In genomic region chr5:131316026-131316425, GRCh38 we compare ENCODE assay signal across 29 cellular contexts. TPM values are rescaled to one million over a fixed set of nuclear protein-coding genes. Genes with fewer than 3 reads are reported as not detected.
DNase-seq lines count a peak whose midpoint lies in the region; ATAC-seq and TF ChIP-seq lines count a peak whose summit lies in the region.
"Had no signal": no experiment of that assay in that cellular context is flagged by ENCODE, and none has a peak within 500 bp of the region (broad histone marks: within the 10 kb centered on the region; RNA-seq: fewer than 3 reads in every experiment).

No MANE protein-coding gene starts in this region.

- H3K27ac Mint-ChIP-seq in activated CD4-positive, alpha-beta memory T cell treated with anti-CD3 and anti-CD28 coated beads for 36 hours: peak overlapping the region; percentile 63
- no peak overlapping the region for H3K27ac Mint-ChIP-seq in activated CD4-positive, alpha-beta memory T cell treated with anti-CD3 and anti-CD28 coated beads, Interleukin-2, amount 10 ng/mL, durations not matched to agents 7 days and 5 days
- peak overlapping the region; percentile 69 for H3K27ac Mint-ChIP-seq in central memory CD8-positive, alpha-beta T cell (ENCODE audit: low read depth)
- H3K27ac Mint-ChIP-seq in neural progenitor cell (no peak overlapping the region), osteocyte (ENCODE audit: unreplicated experiment) (no peak overlapping the region)

- H2AFZ ChIP-seq in neural progenitor cell (replicated peaks): no peak overlapping the region

- H4K20me1 ChIP-seq in neural progenitor cell (ENCODE audit: low read depth): no peaks in the 10 kb centered on the region

- H3K27me3 ChIP-seq in neural progenitor cell: no peaks in the 10 kb centered on the region
- H3K27me3 ChIP-seq in effector memory CD4-positive, alpha-beta T cell (replicated peaks; ENCODE audit: control insufficient read depth, insufficient read depth, low read length, poor library complexity, severe bottlenecking): no peaks in the 10 kb centered on the region
- H3K27me3 ChIP-seq: cardiac muscle cell, gastroesophageal sphincter, transverse colon had no signal

- H3K4me3 ChIP-seq in neural progenitor cell: no peak overlapping the region
- no peak overlapping the region for H3K4me3 ChIP-seq in effector memory CD4-positive, alpha-beta T cell (ENCODE audit: insufficient read depth, low read depth, low read length, poor library complexity, severe bottlenecking)
- H3K4me3 ChIP-seq: cardiac muscle cell, gastroesophageal sphincter, SK-N-MC, smooth muscle cell, transverse colon had no signal

- intact Hi-C loops in activated CD4-positive, alpha-beta memory T cell treated with anti-CD3 and anti-CD28 coated beads for 36 hours (cut with micrococcal nuclease): no loop called here

- peaks cover 3% of the 10 kb centered on the region for H3F3A ChIP-seq in neural progenitor cell (ENCODE audit: low read depth)

- POLR2A ChIA-PET in activated CD4-positive, alpha-beta memory T cell treated with anti-CD3 and anti-CD28 coated beads for 36 hours (lab: Charles Lee): no interaction called here
- POLR2A ChIA-PET in activated CD4-positive, alpha-beta memory T cell treated with anti-CD3 and anti-CD28 coated beads, Interleukin-2, amount 10 ng/mL, durations not matched to agents 7 days and 5 days (lab: Charles Lee): no interaction called here

- peaks cover 76% of the 10 kb centered on the region for H3K4me1 Mint-ChIP-seq in activated CD4-positive, alpha-beta memory T cell treated with anti-CD3 and anti-CD28 coated beads for 36 hours (ENCODE audit: low read depth)
- H3K4me1 Mint-ChIP-seq in activated CD4-positive, alpha-beta memory T cell treated with anti-CD3 and anti-CD28 coated beads, Interleukin-2, amount 10 ng/mL, durations not matched to agents 7 days and 5 days: peaks cover 74% of the 10 kb centered on the region
- peaks cover 71% of the 10 kb centered on the region for H3K4me1 Mint-ChIP-seq in central memory CD8-positive, alpha-beta T cell
- H3K4me1 Mint-ChIP-seq in neural progenitor cell (peaks cover 11% of the 10 kb centered on the region), osteocyte (ENCODE audit: unreplicated experiment) (peaks cover 50% of the 10 kb centered on the region)

- no peaks in the 10 kb centered on the region for H3K27me3 Mint-ChIP-seq in activated CD4-positive, alpha-beta memory T cell treated with anti-CD3 and anti-CD28 coated beads for 36 hours
- H3K27me3 Mint-ChIP-seq in activated CD4-positive, alpha-beta memory T cell treated with anti-CD3 and anti-CD28 coated beads, Interleukin-2, amount 10 ng/mL, durations not matched to agents 7 days and 5 days: no peaks in the 10 kb centered on the region
- no peaks in the 10 kb centered on the region for H3K27me3 Mint-ChIP-seq in central memory CD8-positive, alpha-beta T cell
- peaks cover 7% of the 10 kb centered on the region for H3K27me3 Mint-ChIP-seq in neural progenitor cell (ENCODE audit: insufficient read depth, low read depth)
- H3K27me3 Mint-ChIP-seq in osteocyte (ENCODE audit: unreplicated experiment): no peaks in the 10 kb centered on the region

- H3K79me2 ChIP-seq in neural progenitor cell (ENCODE audit: low read depth): peaks cover 74% of the 10 kb centered on the region

- no peak for DNase-seq in activated CD4-positive, alpha-beta memory T cell treated with anti-CD3 and anti-CD28 coated beads for 36 hours
- no peak for DNase-seq in activated CD4-positive, alpha-beta memory T cell treated with anti-CD3 and anti-CD28 coated beads, Interleukin-2, amount 10 ng/mL, durations not matched to agents 7 days and 5 days
- DNase-seq in GM03348 (ENCODE audit: low spot score) (peak; percentile 12), neural progenitor cell (ENCODE audit: low spot score) (no peak), NCI-H82 treated with DMSO at 0.1 percent for 48 hours (lab: John Stamatoyannopoulos, UW; ENCODE audit: unreplicated experiment) (no peak), osteocyte (ENCODE audit: extremely low spot score, unreplicated experiment) (no peak)
- DNase-seq in central memory CD8-positive, alpha-beta T cell (ENCODE audit: low spot score in 2 of 2): no peak
- no peak for DNase-seq in effector memory CD4-positive, alpha-beta T cell
- DNase-seq: activated naive CD4-positive, alpha-beta T cell treated with Interleukin-2 at 50 U/mL for 16 hours; activated T-cell treated with anti-CD3 and anti-CD28 coated beads, Interleukin-2, amount 50 U/mL, for 48 hours; COR-L47; cortex of kidney; DMS79; GF-D8; hippocampal formation; KBM-7; left colon; MM.1S; NCI-H1417; NCI-H2081 treated with DMSO at 0.1 percent for 48 hours; NCI-H345; NCI-H82; retina; stimulated activated CD4-positive, alpha-beta T cell treated with anti-CD3 and anti-CD28 coated beads, Interleukin-1b, Interleukin-23, amount 100 ng/mL, for 48 hours; transverse colon had no signal

- H3K4me1 ChIP-seq in neural progenitor cell: peaks cover 14% of the 10 kb centered on the region
- peaks cover 27% of the 10 kb centered on the region for H3K4me1 ChIP-seq in effector memory CD4-positive, alpha-beta T cell (ENCODE audit: control insufficient read depth, insufficient read depth, low read length, poor library complexity, severe bottlenecking)

- H3K36me3 Mint-ChIP-seq in activated CD4-positive, alpha-beta memory T cell treated with anti-CD3 and anti-CD28 coated beads for 36 hours: peaks cover 30% of the 10 kb centered on the region
- H3K36me3 Mint-ChIP-seq in activated CD4-positive, alpha-beta memory T cell treated with anti-CD3 and anti-CD28 coated beads, Interleukin-2, amount 10 ng/mL, durations not matched to agents 7 days and 5 days (ENCODE audit: low read depth): peaks cover 58% of the 10 kb centered on the region
- peaks cover 63% of the 10 kb centered on the region for H3K36me3 Mint-ChIP-seq in central memory CD8-positive, alpha-beta T cell (ENCODE audit: insufficient read depth)
- H3K36me3 Mint-ChIP-seq in neural progenitor cell (peaks cover 40% of the 10 kb centered on the region), osteocyte (ENCODE audit: unreplicated experiment) (peaks cover 5% of the 10 kb centered on the region)

- H3K4me3 Mint-ChIP-seq in activated CD4-positive, alpha-beta memory T cell treated with anti-CD3 and anti-CD28 coated beads for 36 hours: no peak overlapping the region
- no peak overlapping the region for H3K4me3 Mint-ChIP-seq in activated CD4-positive, alpha-beta memory T cell treated with anti-CD3 and anti-CD28 coated beads, Interleukin-2, amount 10 ng/mL, durations not matched to agents 7 days and 5 days
- peak overlapping the region; percentile 6 for H3K4me3 Mint-ChIP-seq in central memory CD8-positive, alpha-beta T cell
- H3K4me3 Mint-ChIP-seq in neural progenitor cell (no peak overlapping the region), osteocyte (ENCODE audit: unreplicated experiment) (no peak overlapping the region)

- TF ChIP-seq CTCF in neural progenitor cell (IDR thresholded peaks at IDR 0.05): no peak
- no peak for TF ChIP-seq CTCF in osteocyte (IDR thresholded peaks at IDR 0.05)

- H3K9me3 Mint-ChIP-seq in activated CD4-positive, alpha-beta memory T cell treated with anti-CD3 and anti-CD28 coated beads for 36 hours: no peaks in the 10 kb centered on the region
- no peaks in the 10 kb centered on the region for H3K9me3 Mint-ChIP-seq in activated CD4-positive, alpha-beta memory T cell treated with anti-CD3 and anti-CD28 coated beads, Interleukin-2, amount 10 ng/mL, durations not matched to agents 7 days and 5 days
- no peaks in the 10 kb centered on the region for H3K9me3 Mint-ChIP-seq in central memory CD8-positive, alpha-beta T cell
- peaks cover 45% of the 10 kb centered on the region for H3K9me3 Mint-ChIP-seq in neural progenitor cell
- peaks cover 4% of the 10 kb centered on the region for H3K9me3 Mint-ChIP-seq in osteocyte (ENCODE audit: unreplicated experiment)

- H3K36me3 ChIP-seq in neural progenitor cell: no peaks in the 10 kb centered on the region
- peaks cover 25% of the 10 kb centered on the region for H3K36me3 ChIP-seq in effector memory CD4-positive, alpha-beta T cell (ENCODE audit: control insufficient read depth, insufficient read depth, low read length)
- H3K36me3 ChIP-seq: cardiac muscle cell had no signal

- no peaks in the 10 kb centered on the region for H3K9me3 ChIP-seq in neural progenitor cell (ENCODE audit: low read depth)
- no peaks in the 10 kb centered on the region for H3K9me3 ChIP-seq in effector memory CD4-positive, alpha-beta T cell (ENCODE audit: control insufficient read depth, low read length)
- H3K9me3 ChIP-seq: gastroesophageal sphincter, transverse colon had no signal

- no peak overlapping the region for H3K27ac ChIP-seq in neural progenitor cell
- no peak overlapping the region for H3K27ac ChIP-seq in effector memory CD4-positive, alpha-beta T cell (ENCODE audit: insufficient read depth, low read length, poor library complexity, severe bottlenecking)
- H3K27ac ChIP-seq: cardiac muscle cell, gastroesophageal sphincter, transverse colon had no signal

- CTCF ChIA-PET in activated CD4-positive, alpha-beta memory T cell treated with anti-CD3 and anti-CD28 coated beads for 36 hours (lab: Charles Lee): interaction anchor here (0.6 kb wide), 1 partner anchor 32 kb away, joined by 3 read pairs; no protein-coding TSS in a partner anchor
- CTCF ChIA-PET in activated CD4-positive, alpha-beta memory T cell treated with anti-CD3 and anti-CD28 coated beads, Interleukin-2, amount 10 ng/mL, durations not matched to agents 7 days and 5 days (lab: Charles Lee): interaction anchor here (1.2 kb wide), 1 partner anchor 62 kb away, joined by 3 read pairs; no protein-coding TSS in a partner anchor

- H3K9ac ChIP-seq in neural progenitor cell: no peak overlapping the region

- peak overlapping the region; percentile 6 for H3K4me2 ChIP-seq in neural progenitor cell
- H3K4me2 ChIP-seq: smooth muscle cell had no signal

- ATAC-seq in central memory CD8-positive, alpha-beta T cell (replicated peaks; ENCODE audit: extremely low read depth, poor library complexity, severe bottlenecking): no peak
- ATAC-seq: gastroesophageal sphincter, left colon had no signal

RNA-seq across cellular contexts. Expression of gene CDC42SE2, which starts 52.2 kb away (rescaled TPM):
- 100 to 1,000 TPM; 103 to 104 TPM for total RNA-seq in activated CD4-positive, alpha-beta memory T cell treated with anti-CD3 and anti-CD28 coated beads for 36 hours
- total RNA-seq in activated CD4-positive, alpha-beta memory T cell treated with anti-CD3 and anti-CD28 coated beads, Interleukin-2, amount 10 ng/mL, durations not matched to agents 7 days and 5 days: 100 to 1,000 TPM; 163 to 166 TPM
- total RNA-seq in neural progenitor cell (ENCODE audit: low replicate concordance) (52.8 and 79.9 TPM in 2 replicates), osteocyte (21.6 and 22.9 TPM in 2 replicates)

Comparison
In these comparisons a context has a peak if more than half of its experiments do, and no peak if none do; other contexts are left out.
1. H3K27ac Mint-ChIP-seq: peak in activated CD4-positive, alpha-beta memory T cell treated with anti-CD3 and anti-CD28 coated beads for 36 hours (single experiment) and central memory CD8-positive, alpha-beta T cell (single experiment); none in activated CD4-positive, alpha-beta memory T cell treated with anti-CD3 and anti-CD28 coated beads, Interleukin-2, amount 10 ng/mL, durations not matched to agents 7 days and 5 days (single experiment), neural progenitor cell (single experiment) and osteocyte (single experiment).